Comparison of ENCODE assay signal across 1 cellular context in the genomic region with DNA sequence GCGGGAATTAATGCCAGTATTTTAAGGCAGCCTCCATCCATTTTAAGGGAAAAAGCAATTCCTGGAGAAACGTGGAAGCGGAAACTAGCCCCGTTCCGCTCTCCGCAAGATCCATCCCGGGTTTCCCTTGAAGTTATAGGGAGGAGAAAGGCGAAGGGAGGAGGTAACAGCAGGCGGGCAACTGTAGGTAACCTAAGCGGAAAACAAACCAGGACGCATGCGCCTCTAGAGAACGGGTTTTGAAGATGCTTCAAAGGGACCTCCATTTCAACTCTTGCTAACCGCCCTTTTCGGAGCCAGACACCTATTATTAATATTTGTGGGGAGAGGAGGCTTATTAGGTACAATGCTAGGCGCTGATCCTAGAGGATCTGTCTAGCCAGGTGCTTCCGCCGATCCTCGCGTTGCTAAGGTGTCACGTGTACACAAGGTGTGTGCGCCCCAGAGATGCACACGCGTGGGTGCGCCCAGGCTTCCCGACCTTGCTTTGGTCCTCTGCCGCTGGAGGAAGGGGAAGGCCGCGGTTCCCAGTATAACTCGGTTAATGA.
TF ChIP-seq lines count a peak whose summit lies in the region.

No MANE protein-coding gene starts in this region.

TF ChIP-seq in IMR-90, 13 proteins besides CTCF, POLR2A, EP300 and RAD21:
- 0 out of 2 replicates have a peak, but pooled peaks have one; percentile 15 for TF ChIP-seq CHD1 (IDR thresholded peaks at IDR 0.05; ENCODE audit: low read depth, low read length)
- no peak for TF ChIP-seq RFX5 (IDR thresholded peaks at IDR 0.05; ENCODE audit: low read depth, low read length)
- TF ChIP-seq MAZ (IDR thresholded peaks at IDR 0.05; ENCODE audit: borderline replicate concordance, low read depth, low read length) = peak; percentile 56; the same call in 1 of the 2 replicates
- TF ChIP-seq, protein P1, sequence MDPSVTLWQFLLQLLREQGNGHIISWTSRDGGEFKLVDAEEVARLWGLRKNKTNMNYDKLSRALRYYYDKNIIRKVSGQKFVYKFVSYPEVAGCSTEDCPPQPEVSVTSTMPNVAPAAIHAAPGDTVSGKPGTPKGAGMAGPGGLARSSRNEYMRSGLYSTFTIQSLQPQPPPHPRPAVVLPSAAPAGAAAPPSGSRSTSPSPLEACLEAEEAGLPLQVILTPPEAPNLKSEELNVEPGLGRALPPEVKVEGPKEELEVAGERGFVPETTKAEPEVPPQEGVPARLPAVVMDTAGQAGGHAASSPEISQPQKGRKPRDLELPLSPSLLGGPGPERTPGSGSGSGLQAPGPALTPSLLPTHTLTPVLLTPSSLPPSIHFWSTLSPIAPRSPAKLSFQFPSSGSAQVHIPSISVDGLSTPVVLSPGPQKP (IDR thresholded peaks at IDR 0.05; ENCODE audit: borderline replicate concordance, low read depth, low read length) = no peak
- TF ChIP-seq NFE2L2 (IDR thresholded peaks at IDR 0.05; ENCODE audit: low read depth, low read length) = no peak
- no peak for TF ChIP-seq BHLHE40 (IDR thresholded peaks at IDR 0.05; ENCODE audit: low read depth, low read length)
- no peak for TF ChIP-seq CEBPB (IDR thresholded peaks at IDR 0.05; ENCODE audit: low read depth, low read length)
- TF ChIP-seq MAFK (IDR thresholded peaks at IDR 0.05; ENCODE audit: low read depth, low read length) = no peak
- TF ChIP-seq FOS (IDR thresholded peaks at IDR 0.05; ENCODE audit: low read depth, low read length) = no peak
- TF ChIP-seq, protein P2, sequence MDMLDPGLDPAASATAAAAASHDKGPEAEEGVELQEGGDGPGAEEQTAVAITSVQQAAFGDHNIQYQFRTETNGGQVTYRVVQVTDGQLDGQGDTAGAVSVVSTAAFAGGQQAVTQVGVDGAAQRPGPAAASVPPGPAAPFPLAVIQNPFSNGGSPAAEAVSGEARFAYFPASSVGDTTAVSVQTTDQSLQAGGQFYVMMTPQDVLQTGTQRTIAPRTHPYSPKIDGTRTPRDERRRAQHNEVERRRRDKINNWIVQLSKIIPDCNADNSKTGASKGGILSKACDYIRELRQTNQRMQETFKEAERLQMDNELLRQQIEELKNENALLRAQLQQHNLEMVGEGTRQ (IDR thresholded peaks at IDR 0.05; ENCODE audit: low read depth, low read length) = no peak
- no peak for TF ChIP-seq MXI1 (IDR thresholded peaks at IDR 0.05; ENCODE audit: borderline replicate concordance, low read depth, low read length)
- TF ChIP-seq SMC3 (IDR thresholded peaks at IDR 0.05; ENCODE audit: low read depth, low read length) = no peak
- TF ChIP-seq RCOR1 (IDR thresholded peaks at IDR 0.05; ENCODE audit: insufficient replicate concordance, low read length) = no peak
